In genomic region chr2:222813177-222813843, GRCh38 we compare ENCODE assay signal across 2 cellular contexts.
TF ChIP-seq lines count a peak whose summit lies in the region.

No MANE protein-coding gene starts in this region.

TF ChIP-seq in A549, 52 proteins besides CTCF, POLR2A, EP300 and RAD21 (continued from another document):
- TF ChIP-seq HEYL (CRISPR knock-in tag; IDR thresholded peaks at IDR 0.05) (no peak), GATA3 (IDR thresholded peaks at IDR 0.05; ENCODE audit: borderline replicate concordance) (no peak), EHF (CRISPR knock-in tag; IDR thresholded peaks at IDR 0.05) (no peak)
- TF ChIP-seq, protein P1, sequence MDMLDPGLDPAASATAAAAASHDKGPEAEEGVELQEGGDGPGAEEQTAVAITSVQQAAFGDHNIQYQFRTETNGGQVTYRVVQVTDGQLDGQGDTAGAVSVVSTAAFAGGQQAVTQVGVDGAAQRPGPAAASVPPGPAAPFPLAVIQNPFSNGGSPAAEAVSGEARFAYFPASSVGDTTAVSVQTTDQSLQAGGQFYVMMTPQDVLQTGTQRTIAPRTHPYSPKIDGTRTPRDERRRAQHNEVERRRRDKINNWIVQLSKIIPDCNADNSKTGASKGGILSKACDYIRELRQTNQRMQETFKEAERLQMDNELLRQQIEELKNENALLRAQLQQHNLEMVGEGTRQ (IDR thresholded peaks at IDR 0.05): no peak
- TF ChIP-seq, protein P2, sequence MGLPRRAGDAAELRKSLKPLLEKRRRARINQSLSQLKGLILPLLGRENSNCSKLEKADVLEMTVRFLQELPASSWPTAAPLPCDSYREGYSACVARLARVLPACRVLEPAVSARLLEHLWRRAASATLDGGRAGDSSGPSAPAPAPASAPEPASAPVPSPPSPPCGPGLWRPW (IDR thresholded peaks at IDR 0.05): no peak

TF ChIP-seq in GM23338, 12 proteins besides CTCF, POLR2A, EP300 and RAD21 (continued from another document):
- TF ChIP-seq, protein P3, sequence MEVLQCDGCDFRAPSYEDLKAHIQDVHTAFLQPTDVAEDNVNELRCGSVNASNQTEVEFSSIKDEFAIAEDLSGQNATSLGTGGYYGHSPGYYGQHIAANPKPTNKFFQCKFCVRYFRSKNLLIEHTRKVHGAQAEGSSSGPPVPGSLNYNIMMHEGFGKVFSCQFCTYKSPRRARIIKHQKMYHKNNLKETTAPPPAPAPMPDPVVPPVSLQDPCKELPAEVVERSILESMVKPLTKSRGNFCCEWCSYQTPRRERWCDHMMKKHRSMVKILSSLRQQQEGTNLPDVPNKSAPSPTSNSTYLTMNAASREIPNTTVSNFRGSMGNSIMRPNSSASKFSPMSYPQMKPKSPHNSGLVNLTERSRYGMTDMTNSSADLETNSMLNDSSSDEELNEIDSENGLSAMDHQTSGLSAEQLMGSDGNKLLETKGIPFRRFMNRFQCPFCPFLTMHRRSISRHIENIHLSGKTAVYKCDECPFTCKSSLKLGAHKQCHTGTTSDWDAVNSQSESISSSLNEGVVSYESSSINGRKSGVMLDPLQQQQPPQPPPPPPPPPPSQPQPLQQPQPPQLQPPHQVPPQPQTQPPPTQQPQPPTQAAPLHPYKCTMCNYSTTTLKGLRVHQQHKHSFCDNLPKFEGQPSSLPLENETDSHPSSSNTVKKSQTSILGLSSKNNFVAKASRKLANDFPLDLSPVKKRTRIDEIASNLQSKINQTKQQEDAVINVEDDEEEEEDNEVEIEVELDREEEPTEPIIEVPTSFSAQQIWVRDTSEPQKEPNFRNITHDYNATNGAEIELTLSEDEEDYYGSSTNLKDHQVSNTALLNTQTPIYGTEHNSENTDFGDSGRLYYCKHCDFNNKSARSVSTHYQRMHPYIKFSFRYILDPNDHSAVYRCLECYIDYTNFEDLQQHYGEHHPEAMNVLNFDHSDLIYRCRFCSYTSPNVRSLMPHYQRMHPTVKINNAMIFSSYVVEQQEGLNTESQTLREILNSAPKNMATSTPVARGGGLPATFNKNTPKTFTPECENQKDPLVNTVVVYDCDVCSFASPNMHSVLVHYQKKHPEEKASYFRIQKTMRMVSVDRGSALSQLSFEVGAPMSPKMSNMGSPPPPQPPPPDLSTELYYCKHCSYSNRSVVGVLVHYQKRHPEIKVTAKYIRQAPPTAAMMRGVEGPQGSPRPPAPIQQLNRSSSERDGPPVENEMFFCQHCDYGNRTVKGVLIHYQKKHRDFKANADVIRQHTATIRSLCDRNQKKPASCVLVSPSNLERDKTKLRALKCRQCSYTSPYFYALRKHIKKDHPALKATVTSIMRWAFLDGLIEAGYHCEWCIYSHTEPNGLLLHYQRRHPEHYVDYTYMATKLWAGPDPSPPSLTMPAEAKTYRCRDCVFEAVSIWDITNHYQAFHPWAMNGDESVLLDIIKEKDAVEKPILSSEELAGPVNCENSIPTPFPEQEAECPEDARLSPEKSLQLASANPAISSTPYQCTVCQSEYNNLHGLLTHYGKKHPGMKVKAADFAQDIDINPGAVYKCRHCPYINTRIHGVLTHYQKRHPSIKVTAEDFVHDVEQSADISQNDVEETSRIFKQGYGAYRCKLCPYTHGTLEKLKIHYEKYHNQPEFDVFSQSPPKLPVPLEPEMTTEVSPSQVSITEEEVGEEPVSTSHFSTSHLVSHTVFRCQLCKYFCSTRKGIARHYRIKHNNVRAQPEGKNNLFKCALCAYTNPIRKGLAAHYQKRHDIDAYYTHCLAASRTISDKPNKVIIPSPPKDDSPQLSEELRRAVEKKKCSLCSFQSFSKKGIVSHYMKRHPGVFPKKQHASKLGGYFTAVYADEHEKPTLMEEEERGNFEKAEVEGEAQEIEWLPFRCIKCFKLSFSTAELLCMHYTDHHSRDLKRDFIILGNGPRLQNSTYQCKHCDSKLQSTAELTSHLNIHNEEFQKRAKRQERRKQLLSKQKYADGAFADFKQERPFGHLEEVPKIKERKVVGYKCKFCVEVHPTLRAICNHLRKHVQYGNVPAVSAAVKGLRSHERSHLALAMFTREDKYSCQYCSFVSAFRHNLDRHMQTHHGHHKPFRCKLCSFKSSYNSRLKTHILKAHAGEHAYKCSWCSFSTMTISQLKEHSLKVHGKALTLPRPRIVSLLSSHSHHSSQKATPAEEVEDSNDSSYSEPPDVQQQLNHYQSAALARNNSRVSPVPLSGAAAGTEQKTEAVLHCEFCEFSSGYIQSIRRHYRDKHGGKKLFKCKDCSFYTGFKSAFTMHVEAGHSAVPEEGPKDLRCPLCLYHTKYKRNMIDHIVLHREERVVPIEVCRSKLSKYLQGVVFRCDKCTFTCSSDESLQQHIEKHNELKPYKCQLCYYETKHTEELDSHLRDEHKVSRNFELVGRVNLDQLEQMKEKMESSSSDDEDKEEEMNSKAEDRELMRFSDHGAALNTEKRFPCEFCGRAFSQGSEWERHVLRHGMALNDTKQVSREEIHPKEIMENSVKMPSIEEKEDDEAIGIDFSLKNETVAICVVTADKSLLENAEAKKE (CRISPR knock-in tag; IDR thresholded peaks at IDR 0.05): no peak
